In the genomic region with DNA sequence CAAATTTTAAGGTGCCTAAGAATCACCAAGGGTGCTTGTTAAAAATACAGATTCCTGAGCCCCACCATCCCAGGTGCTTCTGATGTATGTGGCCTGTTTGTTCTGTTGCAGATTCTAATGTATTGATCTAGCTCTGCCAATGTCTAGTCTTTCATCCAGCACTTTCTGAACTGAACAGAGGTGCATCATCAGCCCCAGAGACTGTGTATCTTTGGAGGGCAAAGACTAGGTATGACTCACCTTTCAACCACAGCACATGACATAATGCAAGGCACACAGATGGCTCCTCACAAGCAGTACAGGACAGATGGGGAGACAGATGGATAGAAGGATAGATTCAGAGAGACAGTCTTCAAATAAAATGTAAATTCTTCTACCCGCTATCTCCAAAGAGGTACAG, we compare ENCODE assay signal across 10 cellular contexts. TPM values are rescaled to one million over a fixed set of nuclear protein-coding genes. Genes with fewer than 3 reads are reported as not detected.
DNase-seq lines count a peak whose midpoint lies in the region; ATAC-seq and TF ChIP-seq lines count a peak whose summit lies in the region.
"Had no signal": no experiment of that assay in that cellular context is flagged by ENCODE, and none has a peak within 500 bp of the region (broad histone marks: within the 10 kb centered on the region; RNA-seq: fewer than 3 reads in every experiment).

No MANE protein-coding gene starts in this region.

- peaks cover 63% of the 10 kb centered on the region for H3K4me1 Mint-ChIP-seq in activated T-cell treated with anti-CD3 and anti-CD28 coated beads, Interleukin-2, amount 50 U/mL, for 24 hours (ENCODE audit: low read depth)

- no peaks in the 10 kb centered on the region for H3K9me3 ChIP-seq in PC-9 (ENCODE audit: insufficient read depth, low read depth)

- H3K27me3 ChIP-seq in PC-9 (ENCODE audit: insufficient read depth, low read depth) = no peaks in the 10 kb centered on the region

- CTCF ChIA-PET in PC-9 (lab: Charles Lee) = interaction anchor here (0.8 kb wide), 1 partner anchor 400 kb away, joined by 3 read pairs; no protein-coding TSS in a partner anchor
- CTCF ChIA-PET in GM10248 (lab: Yijun Ruan, JAX) = interaction anchor here (0.9 to 1.3 kb wide), 4 partner anchors 10 to 39 kb away, joined by 4 to 7 read pairs (median 4); no protein-coding TSS in a partner anchor

- no TSS peak for BruUV-seq in PC-9 (replicated peaks; lab: Mats Ljungman, UMichigan)

- no peaks in the 10 kb centered on the region for H3K27me3 Mint-ChIP-seq in activated T-cell treated with anti-CD3 and anti-CD28 coated beads, Interleukin-2, amount 50 U/mL, for 24 hours

- H3K9me2 ChIP-seq in PC-9 (ENCODE audit: insufficient read depth) = no peaks in the 10 kb centered on the region

- TF ChIP-seq CTCF in PC-9 (conservative IDR thresholded peaks at IDR 0.05) = no peak
- TF ChIP-seq CTCF in foreskin fibroblast (IDR thresholded peaks at IDR 0.05; ENCODE audit: low read depth, low read length) = no peak
- no peak for TF ChIP-seq CTCF in GM10248 (IDR thresholded peaks at IDR 0.05; ENCODE audit: control extremely low read depth, extremely low read depth, low read depth, missing control alignments)

- H3K4me3 ChIP-seq in PC-9 = no peak overlapping the region
- no peak overlapping the region for H3K4me3 ChIP-seq in foreskin fibroblast (ENCODE audit: low read depth in 1 of 2, low read length in 2 of 2)
- H3K4me3 ChIP-seq: lung had no signal

- peaks cover 82% of the 10 kb centered on the region for H3K36me3 Mint-ChIP-seq in activated T-cell treated with anti-CD3 and anti-CD28 coated beads, Interleukin-2, amount 50 U/mL, for 24 hours (ENCODE audit: low read depth)

- H2AFZ ChIP-seq in PC-9 = no peak overlapping the region

- peaks cover 30% of the 10 kb centered on the region for H3K79me2 ChIP-seq in PC-9 (ENCODE audit: low read depth)

- peaks cover 64% of the 10 kb centered on the region for H3F3A ChIP-seq in PC-9 (ENCODE audit: insufficient read depth, low read depth)

- peaks cover 78% of the 10 kb centered on the region for H3K36me3 ChIP-seq in PC-9 (ENCODE audit: low read depth)

- peak; percentile 87 for ATAC-seq in HG02759 (IDR thresholded peaks at IDR 0.05; ENCODE audit: unreplicated experiment)

- H3K4me1 ChIP-seq in PC-9 (replicated peaks; ENCODE audit: insufficient read depth) = peaks cover 55% of the 10 kb centered on the region

- DNase-seq in activated T-cell treated with anti-CD3 and anti-CD28 coated beads, Interleukin-2, amount 50 U/mL, for 24 hours = no peak
- DNase-seq in activated T-cell treated with anti-CD3 and anti-CD28 coated beads for 4 hours (no peak), PC-9 (peak in 1 of 2 experiments; percentile 76), foreskin fibroblast (peak; percentile 57 to 71), GM10248 (ENCODE audit: extremely low spot score) (no peak), NCI-H2196 (lab: John Stamatoyannopoulos, UW; ENCODE audit: unreplicated experiment) (no peak), T1000 (lab: John Stamatoyannopoulos, UW) (no peak)

- intact Hi-C loops in PC-9 (cut with micrococcal nuclease; ENCODE audit: unreplicated experiment) = no loop called here

- H3K4me3 Mint-ChIP-seq in activated T-cell treated with anti-CD3 and anti-CD28 coated beads, Interleukin-2, amount 50 U/mL, for 24 hours = no peak overlapping the region

- H3K4me2 ChIP-seq in PC-9 = peak overlapping the region; percentile 50; the same call in 1 of the 2 replicates

- peak overlapping the region; percentile 45 for H3K27ac Mint-ChIP-seq in activated T-cell treated with anti-CD3 and anti-CD28 coated beads, Interleukin-2, amount 50 U/mL, for 24 hours

- no peaks in the 10 kb centered on the region for H4K20me1 ChIP-seq in PC-9 (ENCODE audit: insufficient read depth)

- POLR2A ChIA-PET in PC-9 (lab: Charles Lee; ENCODE audit: unreplicated experiment) = no interaction called here
- POLR2A ChIA-PET in GM10248 (lab: Yijun Ruan, JAX) = no interaction called here

- peaks cover 3% of the 10 kb centered on the region for H3K9me3 Mint-ChIP-seq in activated T-cell treated with anti-CD3 and anti-CD28 coated beads, Interleukin-2, amount 50 U/mL, for 24 hours

- H3K27ac ChIP-seq in PC-9 = peak overlapping the region; percentile 85
- H3K27ac ChIP-seq: VCaP had no signal

RNA-seq across cellular contexts. Expression of a gene that starts 32.3 kb away (rescaled TPM):
- total RNA-seq in PC-9 (2021) = 15.9 and 23.6 TPM in 2 replicates

Comparison
In these comparisons a context has a peak if more than half of its experiments do, and no peak if none do; other contexts are left out.
1. DNase-seq: peak in foreskin fibroblast (2 of 2); none in activated T-cell treated with anti-CD3 and anti-CD28 coated beads, Interleukin-2, amount 50 U/mL, for 24 hours (single experiment), activated T-cell treated with anti-CD3 and anti-CD28 coated beads for 4 hours (single experiment), GM10248 (single experiment), NCI-H2196 (single experiment) and T1000 (single experiment).